2 cellular contexts compared by ENCODE assay signal in the genomic region with DNA sequence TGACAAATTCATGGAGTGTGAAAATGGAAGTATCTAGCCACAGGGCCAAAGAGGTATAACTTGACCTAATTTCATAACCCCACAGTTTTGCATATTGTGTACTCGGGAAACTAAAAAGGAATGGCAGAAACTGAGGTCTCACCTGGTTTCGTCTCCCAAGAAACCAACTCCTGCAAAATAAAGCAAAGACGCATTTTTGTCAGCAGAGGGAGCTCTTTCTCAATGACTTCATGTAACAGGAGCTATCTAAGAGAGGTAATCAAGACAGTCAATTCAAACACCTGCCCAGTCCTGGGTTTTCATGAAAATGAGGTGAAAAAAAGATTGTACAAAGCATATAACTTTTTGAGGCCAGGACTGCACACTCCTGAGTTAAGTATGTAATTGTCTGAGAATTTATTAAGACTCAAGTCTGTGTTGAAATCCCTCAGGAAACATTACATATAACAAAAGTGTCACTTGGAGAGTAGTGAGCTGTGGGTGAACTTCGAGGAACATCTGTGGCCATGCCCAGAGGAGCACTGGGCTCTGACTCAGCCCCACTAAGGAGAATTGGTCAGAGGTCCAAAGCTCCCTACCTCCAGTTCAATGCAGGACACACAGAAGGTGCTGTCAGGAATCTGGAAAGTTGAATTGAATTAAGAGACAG.
TF ChIP-seq lines count a peak whose summit lies in the region.

No MANE protein-coding gene starts in this region.

TF ChIP-seq in HCT116, 20 proteins besides CTCF, POLR2A, EP300 and RAD21:
- TF ChIP-seq TCF7L2 (IDR thresholded peaks at IDR 0.05; ENCODE audit: borderline replicate concordance, extremely low read depth, insufficient read depth, insufficient read length) = no peak
- no peak for TF ChIP-seq POLR2AphosphoS5 (IDR thresholded peaks at IDR 0.05; ENCODE audit: low read depth, low read length)
- TF ChIP-seq YY1 (IDR thresholded peaks at IDR 0.05; ENCODE audit: extremely low read depth, insufficient replicate concordance, low read depth, low read length) = no peak
- TF ChIP-seq SIN3A (IDR thresholded peaks at IDR 0.05; ENCODE audit: low read depth) = no peak
- TF ChIP-seq SP1 (IDR thresholded peaks at IDR 0.05; ENCODE audit: low read depth) = no peak
- TF ChIP-seq EZH2 (IDR thresholded peaks at IDR 0.05) = no peak
- no peak for TF ChIP-seq FOSL1 (IDR thresholded peaks at IDR 0.05; ENCODE audit: low read depth)
- TF ChIP-seq ZFX (IDR thresholded peaks at IDR 0.05) = no peak
- TF ChIP-seq, protein P1, sequence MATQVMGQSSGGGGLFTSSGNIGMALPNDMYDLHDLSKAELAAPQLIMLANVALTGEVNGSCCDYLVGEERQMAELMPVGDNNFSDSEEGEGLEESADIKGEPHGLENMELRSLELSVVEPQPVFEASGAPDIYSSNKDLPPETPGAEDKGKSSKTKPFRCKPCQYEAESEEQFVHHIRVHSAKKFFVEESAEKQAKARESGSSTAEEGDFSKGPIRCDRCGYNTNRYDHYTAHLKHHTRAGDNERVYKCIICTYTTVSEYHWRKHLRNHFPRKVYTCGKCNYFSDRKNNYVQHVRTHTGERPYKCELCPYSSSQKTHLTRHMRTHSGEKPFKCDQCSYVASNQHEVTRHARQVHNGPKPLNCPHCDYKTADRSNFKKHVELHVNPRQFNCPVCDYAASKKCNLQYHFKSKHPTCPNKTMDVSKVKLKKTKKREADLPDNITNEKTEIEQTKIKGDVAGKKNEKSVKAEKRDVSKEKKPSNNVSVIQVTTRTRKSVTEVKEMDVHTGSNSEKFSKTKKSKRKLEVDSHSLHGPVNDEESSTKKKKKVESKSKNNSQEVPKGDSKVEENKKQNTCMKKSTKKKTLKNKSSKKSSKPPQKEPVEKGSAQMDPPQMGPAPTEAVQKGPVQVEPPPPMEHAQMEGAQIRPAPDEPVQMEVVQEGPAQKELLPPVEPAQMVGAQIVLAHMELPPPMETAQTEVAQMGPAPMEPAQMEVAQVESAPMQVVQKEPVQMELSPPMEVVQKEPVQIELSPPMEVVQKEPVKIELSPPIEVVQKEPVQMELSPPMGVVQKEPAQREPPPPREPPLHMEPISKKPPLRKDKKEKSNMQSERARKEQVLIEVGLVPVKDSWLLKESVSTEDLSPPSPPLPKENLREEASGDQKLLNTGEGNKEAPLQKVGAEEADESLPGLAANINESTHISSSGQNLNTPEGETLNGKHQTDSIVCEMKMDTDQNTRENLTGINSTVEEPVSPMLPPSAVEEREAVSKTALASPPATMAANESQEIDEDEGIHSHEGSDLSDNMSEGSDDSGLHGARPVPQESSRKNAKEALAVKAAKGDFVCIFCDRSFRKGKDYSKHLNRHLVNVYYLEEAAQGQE (IDR thresholded peaks at IDR 0.05; ENCODE audit: low read depth) = no peak
- no peak for TF ChIP-seq EZH2phosphoT487 (IDR thresholded peaks at IDR 0.05; ENCODE audit: borderline replicate concordance)
- no peak for TF ChIP-seq CEBPB (IDR thresholded peaks at IDR 0.05; ENCODE audit: low read depth)
TF ChIP-seq in HCT116: peak in this region for 0.

TF ChIP-seq in GM12878, 131 proteins besides CTCF, POLR2A, EP300 and RAD21:
- TF ChIP-seq CHD2 (IDR thresholded peaks at IDR 0.05; ENCODE audit: borderline replicate concordance, low read depth, low read length) (no peak), RCOR1 (conservative IDR thresholded peaks at IDR 0.05; ENCODE audit: low read depth, low read length) (no peak), SMC3 (IDR thresholded peaks at IDR 0.05; ENCODE audit: borderline replicate concordance, low read length) (peak; percentile 91; the same call in 1 of the 2 replicates), ZNF274 (IDR thresholded peaks at IDR 0.05; ENCODE audit: insufficient read depth, insufficient read length) (no peak), IKZF1 (conservative IDR thresholded peaks at IDR 0.05) (0 out of 2 replicates have a peak, but pooled peaks have one; percentile 13), ATF7 (IDR thresholded peaks at IDR 0.05; ENCODE audit: low read depth) (peak; percentile 49; the same call in 1 of the 2 replicates), FOXM1 (IDR thresholded peaks at IDR 0.05; ENCODE audit: low read depth, low read length) (0 out of 2 replicates have a peak, but pooled peaks have one; percentile 37)
- TF ChIP-seq, protein P2, sequence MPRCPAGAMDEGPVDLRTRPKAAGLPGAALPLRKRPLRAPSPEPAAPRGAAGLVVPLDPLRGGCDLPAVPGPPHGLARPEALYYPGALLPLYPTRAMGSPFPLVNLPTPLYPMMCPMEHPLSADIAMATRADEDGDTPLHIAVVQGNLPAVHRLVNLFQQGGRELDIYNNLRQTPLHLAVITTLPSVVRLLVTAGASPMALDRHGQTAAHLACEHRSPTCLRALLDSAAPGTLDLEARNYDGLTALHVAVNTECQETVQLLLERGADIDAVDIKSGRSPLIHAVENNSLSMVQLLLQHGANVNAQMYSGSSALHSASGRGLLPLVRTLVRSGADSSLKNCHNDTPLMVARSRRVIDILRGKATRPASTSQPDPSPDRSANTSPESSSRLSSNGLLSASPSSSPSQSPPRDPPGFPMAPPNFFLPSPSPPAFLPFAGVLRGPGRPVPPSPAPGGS (IDR thresholded peaks at IDR 0.05; ENCODE audit: borderline replicate concordance, insufficient read depth, low read depth, low read length, poor library complexity, severe bottlenecking) = no peak
- TF ChIP-seq, protein P3, sequence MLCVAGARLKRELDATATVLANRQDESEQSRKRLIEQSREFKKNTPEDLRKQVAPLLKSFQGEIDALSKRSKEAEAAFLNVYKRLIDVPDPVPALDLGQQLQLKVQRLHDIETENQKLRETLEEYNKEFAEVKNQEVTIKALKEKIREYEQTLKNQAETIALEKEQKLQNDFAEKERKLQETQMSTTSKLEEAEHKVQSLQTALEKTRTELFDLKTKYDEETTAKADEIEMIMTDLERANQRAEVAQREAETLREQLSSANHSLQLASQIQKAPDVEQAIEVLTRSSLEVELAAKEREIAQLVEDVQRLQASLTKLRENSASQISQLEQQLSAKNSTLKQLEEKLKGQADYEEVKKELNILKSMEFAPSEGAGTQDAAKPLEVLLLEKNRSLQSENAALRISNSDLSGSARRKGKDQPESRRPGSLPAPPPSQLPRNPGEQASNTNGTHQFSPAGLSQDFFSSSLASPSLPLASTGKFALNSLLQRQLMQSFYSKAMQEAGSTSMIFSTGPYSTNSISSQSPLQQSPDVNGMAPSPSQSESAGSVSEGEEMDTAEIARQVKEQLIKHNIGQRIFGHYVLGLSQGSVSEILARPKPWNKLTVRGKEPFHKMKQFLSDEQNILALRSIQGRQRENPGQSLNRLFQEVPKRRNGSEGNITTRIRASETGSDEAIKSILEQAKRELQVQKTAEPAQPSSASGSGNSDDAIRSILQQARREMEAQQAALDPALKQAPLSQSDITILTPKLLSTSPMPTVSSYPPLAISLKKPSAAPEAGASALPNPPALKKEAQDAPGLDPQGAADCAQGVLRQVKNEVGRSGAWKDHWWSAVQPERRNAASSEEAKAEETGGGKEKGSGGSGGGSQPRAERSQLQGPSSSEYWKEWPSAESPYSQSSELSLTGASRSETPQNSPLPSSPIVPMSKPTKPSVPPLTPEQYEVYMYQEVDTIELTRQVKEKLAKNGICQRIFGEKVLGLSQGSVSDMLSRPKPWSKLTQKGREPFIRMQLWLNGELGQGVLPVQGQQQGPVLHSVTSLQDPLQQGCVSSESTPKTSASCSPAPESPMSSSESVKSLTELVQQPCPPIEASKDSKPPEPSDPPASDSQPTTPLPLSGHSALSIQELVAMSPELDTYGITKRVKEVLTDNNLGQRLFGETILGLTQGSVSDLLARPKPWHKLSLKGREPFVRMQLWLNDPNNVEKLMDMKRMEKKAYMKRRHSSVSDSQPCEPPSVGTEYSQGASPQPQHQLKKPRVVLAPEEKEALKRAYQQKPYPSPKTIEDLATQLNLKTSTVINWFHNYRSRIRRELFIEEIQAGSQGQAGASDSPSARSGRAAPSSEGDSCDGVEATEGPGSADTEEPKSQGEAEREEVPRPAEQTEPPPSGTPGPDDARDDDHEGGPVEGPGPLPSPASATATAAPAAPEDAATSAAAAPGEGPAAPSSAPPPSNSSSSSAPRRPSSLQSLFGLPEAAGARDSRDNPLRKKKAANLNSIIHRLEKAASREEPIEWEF (IDR thresholded peaks at IDR 0.05; ENCODE audit: insufficient replicate concordance, low read depth, low read length) = no peak
